Comparison of ENCODE assay signal across 25 cellular contexts in genomic region chr6:19834858-19835257, GRCh38. TPM values are rescaled to one million over a fixed set of nuclear protein-coding genes. Genes with fewer than 3 reads are reported as not detected.
"Had no signal": no experiment of that assay in that cellular context is flagged by ENCODE, and none has a peak within 500 bp of the region (broad histone marks: within the 10 kb centered on the region; RNA-seq: fewer than 3 reads in every experiment).

No MANE protein-coding gene starts in this region.

- DNase-seq: activated CD4-positive, alpha-beta T cell treated with anti-CD3 and anti-CD28 coated beads, Interleukin-2, amount 50 U/mL, for 4 hours; activated CD8-positive, alpha-beta memory T cell treated with anti-CD3 and anti-CD28 coated beads, Interleukin-2, amount 50 U/mL, for 48 hours; activated naive CD4-positive, alpha-beta T cell treated with Interleukin-2 at 50 U/mL for 16 hours; activated naive CD8-positive, alpha-beta T cell treated with anti-CD3 and anti-CD28 coated beads, Interleukin-2, amount 10 ng/mL, durations not matched to agents 7 days and 5 days; activated T-cell treated with anti-CD3 and anti-CD28 coated beads, Interleukin-2, amount 50 U/mL, for 4 hours; amniotic stem cell; colonic mucosa; head of caudate nucleus; left lung; nephron progenitor cell; occipital lobe; small intestine; stimulated activated CD4-positive, alpha-beta T cell treated with anti-CD3 and anti-CD28 coated beads, Interleukin-15, amount 100 ng/mL, for 24 hours; stomach; T-helper 9 cell; transverse colon had no signal

- FAIRE-seq: bronchial epithelial cell, frontal cortex, keratinocyte, small intestine had no signal

- H3K4me3 ChIP-seq: colonic mucosa, esophagus muscularis mucosa, left lung, lung, stomach, suprapubic skin, transverse colon, vagina had no signal

- H3K27me3 ChIP-seq: vagina had no signal

- H3K4me1 ChIP-seq: colonic mucosa, left lung had no signal

- H3K36me3 ChIP-seq: colonic mucosa, esophagus muscularis mucosa, left lung, stomach, suprapubic skin, transverse colon, vagina had no signal

- H3K9me3 ChIP-seq: colonic mucosa, esophagus muscularis mucosa, left lung, stomach, suprapubic skin, transverse colon, vagina had no signal

- H3K27ac ChIP-seq: colonic mucosa, esophagus muscularis mucosa, stomach, suprapubic skin, transverse colon, vagina had no signal

RNA-seq across cellular contexts. Expression of gene ID4, which starts 2.3 kb away (rescaled TPM):
- total RNA-seq: activated CD8-positive, alpha-beta memory T cell treated with anti-CD3 and anti-CD28 coated beads for 36 hours; activated naive CD8-positive, alpha-beta T cell treated with anti-CD3 and anti-CD28 coated beads, Interleukin-2, amount 10 ng/mL, durations not matched to agents 7 days and 5 days; T-helper 1 cell treated with Interleukin-12 subunit alpha and Interleukin-12 subunit beta and Interleukin-4 antibody, amounts not matched to agents 30 ng/mL and 1 ng/mL, for 36 hours had no signal
